22 cellular contexts compared by ENCODE assay signal in the genomic region with DNA sequence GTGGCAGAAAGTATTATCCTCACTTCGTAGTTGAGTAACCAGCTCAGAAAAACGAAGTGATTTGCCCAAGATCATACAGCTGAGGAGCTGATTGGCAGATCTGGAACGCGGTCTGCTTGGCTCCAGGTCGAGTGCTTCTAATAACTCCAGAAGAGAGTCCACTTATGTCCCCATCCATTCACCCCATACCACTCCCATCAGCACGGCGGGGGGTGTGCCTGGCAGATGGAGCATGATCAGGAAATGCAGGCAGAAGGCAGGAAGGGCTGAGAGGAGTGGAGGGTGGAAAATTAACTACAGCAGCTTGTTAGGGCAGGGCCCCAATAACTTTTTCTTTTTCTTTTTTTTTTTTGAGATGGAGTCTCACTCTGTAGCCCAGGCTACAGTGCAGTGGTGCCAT. TPM values are rescaled to one million over a fixed set of nuclear protein-coding genes. Genes with fewer than 3 reads are reported as not detected.
DNase-seq lines count a peak whose midpoint lies in the region; ATAC-seq and TF ChIP-seq lines count a peak whose summit lies in the region.
"Had no signal": no experiment of that assay in that cellular context is flagged by ENCODE, and none has a peak within 500 bp of the region (broad histone marks: within the 10 kb centered on the region; RNA-seq: fewer than 3 reads in every experiment).

No MANE protein-coding gene starts in this region.

- H3K4me1 ChIP-seq in lower lobe of right lung (peaks cover 6% of the 10 kb centered on the region), prostate gland (replicated peaks) (no peaks in the 10 kb centered on the region), trophoblast cell (ENCODE audit: control insufficient read depth in 1 of 2, insufficient read depth in 2 of 2, low read length in 2 of 2) (peaks cover 4 to 6% of the 10 kb centered on the region in 2 experiments)

- H2AFZ ChIP-seq in trophoblast cell (ENCODE audit: insufficient read depth, low read length, poor library complexity) = no peak overlapping the region

- H3K27ac ChIP-seq in lower lobe of right lung (no peak overlapping the region), prostate gland (no peak overlapping the region), trophoblast cell (ENCODE audit: low read depth, low read length) (no peak overlapping the region)

- H3K4me2 ChIP-seq in trophoblast cell (ENCODE audit: low read length) = no peak overlapping the region

- TF ChIP-seq CTCF in lower lobe of right lung (IDR thresholded peaks at IDR 0.05) (no peak), prostate gland (IDR thresholded peaks at IDR 0.05) (no peak)

- 82% methylated on average over 7 of the region's 7 CpGs for WGBS in prostate gland
- no CpG with 5 or more reads among the region's 7 CpGs for WGBS in trophoblast cell (ENCODE audit: extremely low coverage, insufficient coverage, insufficient read length)

- no peak overlapping the region for H4K91ac ChIP-seq in trophoblast cell (ENCODE audit: low read depth, low read length)

- H3K27me3 ChIP-seq in lower lobe of right lung (ENCODE audit: low read depth) = no peaks in the 10 kb centered on the region
- no peaks in the 10 kb centered on the region for H3K27me3 ChIP-seq in prostate gland (replicated peaks; ENCODE audit: insufficient read depth)
- no peaks in the 10 kb centered on the region for H3K27me3 ChIP-seq in trophoblast cell (ENCODE audit: insufficient read depth, low read length)

- H3K36me3 ChIP-seq in lower lobe of right lung (no peaks in the 10 kb centered on the region), prostate gland (no peaks in the 10 kb centered on the region), trophoblast cell (ENCODE audit: control insufficient read depth in 1 of 2, insufficient read depth in 2 of 2, low read length in 2 of 2) (no peaks in the 10 kb centered on the region)

- no peak overlapping the region for H2BK120ac ChIP-seq in trophoblast cell (ENCODE audit: insufficient read depth, low read length, poor library complexity)

- no peaks in the 10 kb centered on the region for H3K79me1 ChIP-seq in trophoblast cell (ENCODE audit: low read length)

- no peak for TF ChIP-seq POLR2A in prostate gland (IDR thresholded peaks at IDR 0.05)

- intact Hi-C loops in lower lobe of right lung (cut with DNase I) = no loop called here
- intact Hi-C loops in prostate gland (cut with DNase I) = no loop called here

- H3K9me3 ChIP-seq in lower lobe of right lung (no peaks in the 10 kb centered on the region), prostate gland (no peaks in the 10 kb centered on the region), trophoblast cell (ENCODE audit: insufficient read depth, low read depth, low read length) (peaks cover 2% of the 10 kb centered on the region)

- no peak overlapping the region for H3K4ac ChIP-seq in trophoblast cell (ENCODE audit: low read depth, low read length)

- ATAC-seq in lower lobe of right lung = peak; percentile 77 to 93
- ATAC-seq in GM19351 (IDR thresholded peaks at IDR 0.05; ENCODE audit: unreplicated experiment) = no peak
- ATAC-seq: activated T-cell treated with anti-CD3 and anti-CD28 coated beads, Interleukin-2, amount 50 U/mL, for 72 hours; esophagus mucosa; HCT116; natural killer cell had no signal

- no peak overlapping the region for H3K9ac ChIP-seq in trophoblast cell (ENCODE audit: low read length)

- peak; percentile 69 for DNase-seq in DMS79 (lab: John Stamatoyannopoulos, UW)
- DNase-seq in NCI-H1417 treated with DMSO at 0.1 percent for 48 hours (lab: John Stamatoyannopoulos, UW) = peak; percentile 18
- DNase-seq in NCI-H524 (lab: John Stamatoyannopoulos, UW) = peak; percentile 97
- peak; percentile 77 for DNase-seq in lower lobe of right lung
- DNase-seq in GM19240 (ENCODE audit: insufficient read length, low spot score) = no peak
- no peak for DNase-seq in prostate gland (ENCODE audit: low spot score)
- no peak for DNase-seq in trophoblast cell
- DNase-seq: activated B cell treated with CpG ODN at 0.5 μM for 24 hours; activated T-cell treated with anti-CD3 and anti-CD28 coated beads, Interleukin-2, amount 50 U/mL, for 72 hours; AML-193; natural killer cell; NCI-H1930; SHP77 had no signal

- H2AK5ac ChIP-seq in trophoblast cell (ENCODE audit: low read length) = no peak overlapping the region

- no peak overlapping the region for H3K18ac ChIP-seq in trophoblast cell (ENCODE audit: low read length)

- no peak overlapping the region for H2BK5ac ChIP-seq in trophoblast cell (ENCODE audit: low read depth, low read length, poor library complexity)

- H2BK12ac ChIP-seq in trophoblast cell (ENCODE audit: low read length) = no peak overlapping the region

- H3K4me3 ChIP-seq in lower lobe of right lung (no peak overlapping the region), prostate gland (no peak overlapping the region), trophoblast cell (ENCODE audit: low read depth, low read length) (no peak overlapping the region)

- no peak overlapping the region for H3K23ac ChIP-seq in trophoblast cell (ENCODE audit: low read length)

- H4K8ac ChIP-seq in trophoblast cell (ENCODE audit: low read depth, low read length) = no peak overlapping the region

- no peak overlapping the region for H4K12ac ChIP-seq in trophoblast cell (ENCODE audit: low read depth, low read length)

- H3K14ac ChIP-seq in trophoblast cell (ENCODE audit: low read length) = no peak overlapping the region

- no peaks in the 10 kb centered on the region for H3K79me2 ChIP-seq in trophoblast cell (ENCODE audit: control insufficient read depth, insufficient read depth, low read length, poor library complexity)

RNA-seq across cellular contexts. Expression of a gene that starts 15.0 kb away (rescaled TPM):
- total RNA-seq in lower lobe of right lung = 9.3 TPM
- total RNA-seq in prostate gland = 10 to 100 TPM; 11.6 to 24.2 TPM
- 1.8 TPM in 2 replicates for polyA plus RNA-seq in trophoblast cell (2013)

RNA-seq across cellular contexts. Expression of a gene that starts 40.8 kb away (rescaled TPM):
- total RNA-seq in lower lobe of right lung (not detected), prostate gland (under 1 TPM in 1 of 2 donors, not detected in 1; 0.91 TPM)
- 0.22 and 0.28 TPM in 2 replicates for polyA plus RNA-seq in trophoblast cell (2013)
- total RNA-seq: activated B cell treated with CpG ODN at 0.5 μM for 24 hours; activated T-cell treated with anti-CD3 and anti-CD28 coated beads, Interleukin-2, amount 50 U/mL, for 72 hours; esophagus mucosa; HT-29; LHCN-M2; lung microvascular endothelial cell; natural killer cell; posterior vena cava; T-helper 1 cell treated with Interleukin-12 subunit alpha and Interleukin-12 subunit beta and Interleukin-4 antibody, amounts not matched to agents 30 ng/mL and 1 ng/mL, for 36 hours had no signal
- polyA plus RNA-seq: adipose tissue had no signal

RNA-seq across cellular contexts. Expression of a gene that starts 48.9 kb away (rescaled TPM):
- not detected for total RNA-seq in lower lobe of right lung
- total RNA-seq in prostate gland = 1 to 10 TPM in 1 of 2 donors, not detected in 1; 1.5 TPM
- 0.01 and 0.06 TPM in 2 replicates for polyA plus RNA-seq in trophoblast cell (2013)
- total RNA-seq: activated B cell treated with CpG ODN at 0.5 μM for 24 hours; esophagus mucosa; HT-29; LHCN-M2; lung microvascular endothelial cell; natural killer cell; posterior vena cava; T-helper 1 cell treated with Interleukin-12 subunit alpha and Interleukin-12 subunit beta and Interleukin-4 antibody, amounts not matched to agents 30 ng/mL and 1 ng/mL, for 36 hours had no signal

RNA-seq across cellular contexts. Expression of a gene that starts 59.5 kb away (rescaled TPM):
- total RNA-seq in lower lobe of right lung (0.18 TPM), prostate gland (not detected)
- polyA plus RNA-seq in trophoblast cell (2013) = 0.44 and 0.45 TPM in 2 replicates
- total RNA-seq: activated B cell treated with CpG ODN at 0.5 μM for 24 hours; activated T-cell treated with anti-CD3 and anti-CD28 coated beads, Interleukin-2, amount 50 U/mL, for 72 hours; esophagus mucosa; LHCN-M2; lung microvascular endothelial cell; natural killer cell; posterior vena cava; T-helper 1 cell treated with Interleukin-12 subunit alpha and Interleukin-12 subunit beta and Interleukin-4 antibody, amounts not matched to agents 30 ng/mL and 1 ng/mL, for 36 hours had no signal

Comparison
In these comparisons a context has a peak if more than half of its experiments do, and no peak if none do; other contexts are left out.
1. DNase-seq: peak in DMS79 (single experiment), NCI-H1417 treated with DMSO at 0.1 percent for 48 hours (single experiment), NCI-H524 (2 of 2) and lower lobe of right lung (single experiment); none in GM19240 (single experiment), prostate gland (single experiment) and trophoblast cell (0 of 2).